ENCODE assay signal across 8 cellular contexts in the genomic region with DNA sequence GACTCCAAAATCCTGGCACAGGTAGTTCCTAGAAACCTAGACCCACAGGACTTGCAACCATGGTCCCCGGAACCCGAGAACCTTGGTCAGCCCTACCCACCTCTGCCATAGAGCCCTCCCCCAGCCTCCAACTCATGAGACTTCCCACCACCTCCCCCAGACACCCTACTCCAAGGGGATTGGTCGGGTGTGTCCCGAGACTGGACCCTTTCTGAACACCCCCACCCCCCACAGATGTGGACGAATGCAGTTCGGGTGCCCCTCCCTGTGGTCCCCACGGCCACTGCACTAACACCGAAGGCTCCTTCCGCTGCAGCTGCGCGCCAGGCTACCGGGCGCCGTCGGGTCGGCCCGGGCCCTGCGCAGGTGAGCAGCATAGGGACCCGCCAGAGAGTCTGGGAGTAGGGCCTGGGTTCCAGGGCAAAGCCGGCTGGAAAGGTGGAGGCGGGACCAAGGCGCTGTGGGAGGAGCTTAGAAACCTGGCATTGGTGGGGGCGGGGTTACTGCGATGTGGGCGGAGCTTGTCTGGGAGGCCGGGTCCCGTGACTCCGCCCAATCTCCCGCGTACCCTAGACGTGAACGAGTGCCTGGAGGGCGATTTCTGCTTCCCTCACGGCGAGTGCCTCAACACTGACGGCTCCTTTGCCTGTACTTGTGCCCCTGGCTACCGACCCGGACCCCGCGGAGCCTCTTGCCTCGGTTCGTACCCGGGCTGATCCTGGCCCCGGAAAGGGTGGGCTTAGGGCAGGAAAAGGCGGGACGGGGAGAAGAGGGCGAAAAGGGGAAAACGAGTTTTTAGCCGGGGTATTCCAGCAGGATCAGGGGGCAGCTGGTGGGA. TPM values are rescaled to one million over a fixed set of nuclear protein-coding genes. Genes with fewer than 3 reads are reported as not detected.
DNase-seq lines count a peak whose midpoint lies in the region; ATAC-seq and TF ChIP-seq lines count a peak whose summit lies in the region.

No MANE protein-coding gene starts in this region.

- no peak for TF ChIP-seq CTCF in fibroblast of villous mesenchyme (IDR thresholded peaks at IDR 0.05; ENCODE audit: insufficient read depth, low read depth, low read length)

- H3K4me3 ChIP-seq in fibroblast of villous mesenchyme (ENCODE audit: low read depth, low read length) = peak overlapping the region; percentile 87

- ATAC-seq in HG03135 (IDR thresholded peaks at IDR 0.05; ENCODE audit: unreplicated experiment) = no peak
- no peak for ATAC-seq in GM19395 (IDR thresholded peaks at IDR 0.05; ENCODE audit: unreplicated experiment)

- DNase-seq in DMS53 treated with DMSO at 0.1 percent for 48 hours (lab: John Stamatoyannopoulos, UW; ENCODE audit: unreplicated experiment) (peak; percentile 72), NCI-H2171 treated with DMSO at 0.1 percent for 48 hours (lab: John Stamatoyannopoulos, UW) (peak; percentile 75), activated T-cell treated with anti-CD3 and anti-CD28 coated beads for 24 hours (ENCODE audit: low read depth) (peak; percentile 70), fibroblast of villous mesenchyme (ENCODE audit: low read depth) (peak; percentile 33), retina (peak; percentile 32), putamen (ENCODE audit: low spot score) (no peak)

RNA-seq across cellular contexts. Expression of gene LTBP4, which starts 11.9 kb away (rescaled TPM):
- 18.4 and 21.2 TPM in 2 replicates for total RNA-seq in fibroblast of villous mesenchyme

RNA-seq across cellular contexts. Expression of gene SHKBP1, which starts 36.4 kb away (rescaled TPM):
- total RNA-seq in fibroblast of villous mesenchyme = 17.7 and 20.9 TPM in 2 replicates
